ENCODE assay signal across 8 cellular contexts in the genomic region with DNA sequence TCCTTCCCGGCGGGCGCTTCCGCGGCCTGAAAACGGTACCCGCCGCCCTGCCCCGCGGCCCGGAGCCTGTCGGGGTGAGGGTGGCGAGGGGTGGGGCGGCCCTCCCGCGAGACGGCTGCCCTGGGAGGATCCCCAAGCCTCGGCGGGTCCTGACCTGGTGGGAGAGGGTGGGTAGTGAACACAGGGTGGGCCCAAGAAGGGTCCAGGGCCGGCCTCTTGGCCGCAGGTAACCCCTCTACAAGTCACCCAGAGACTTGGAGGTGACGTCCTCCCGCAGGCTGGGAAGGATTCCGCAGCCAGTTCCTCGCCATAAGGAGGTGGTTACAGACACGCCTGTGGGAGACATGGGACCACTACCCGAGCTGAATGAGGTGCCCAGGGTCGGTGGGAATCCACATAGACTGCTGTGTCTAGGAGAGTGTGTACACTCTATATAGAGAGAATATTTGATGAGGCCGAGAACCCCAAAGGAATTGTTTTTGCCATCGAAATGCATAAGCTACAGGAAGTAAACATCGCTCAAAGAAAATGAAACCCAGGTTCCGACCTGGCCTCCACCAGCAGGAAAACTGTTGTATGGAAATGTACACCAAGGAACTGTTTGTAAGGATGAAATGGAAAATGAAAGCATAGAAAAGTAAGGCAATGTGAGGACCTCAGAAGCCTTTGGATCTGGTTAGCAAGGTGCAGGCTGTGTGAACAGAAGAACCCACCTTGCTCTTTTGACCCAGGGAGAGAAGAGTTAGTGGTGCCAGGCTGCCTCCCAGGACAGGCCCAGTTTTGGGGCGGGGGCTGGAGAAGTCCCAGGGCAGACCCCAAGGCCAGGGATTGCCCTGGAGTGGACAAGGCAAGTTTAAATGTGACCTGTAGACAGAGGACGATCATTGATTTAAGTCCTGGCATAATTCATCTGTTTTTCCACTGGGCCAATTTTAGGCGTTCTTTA. TPM values are rescaled to one million over a fixed set of nuclear protein-coding genes. Genes with fewer than 3 reads are reported as not detected.
DNase-seq lines count a peak whose midpoint lies in the region; ATAC-seq and TF ChIP-seq lines count a peak whose summit lies in the region.

No MANE protein-coding gene starts in this region.

- H3K27me3 ChIP-seq in OCI-LY1 (ENCODE audit: insufficient read depth, low read length) (no peaks in the 10 kb centered on the region), ascending aorta (no peaks in the 10 kb centered on the region)

- H3K4me3 ChIP-seq in OCI-LY1 (ENCODE audit: low read depth, low read length, poor library complexity, severe bottlenecking), result peak overlapping the region; percentile 66
- H3K4me3 ChIP-seq in ascending aorta, result peak overlapping the region; percentile 97 to 99
- H3K4me3 ChIP-seq in retinal pigment epithelial cell (ENCODE audit: low read length), result peak overlapping the region; percentile 66

- H3K27ac ChIP-seq in OCI-LY1 (ENCODE audit: low read depth, low read length, poor library complexity, severe bottlenecking) (no peak overlapping the region), ascending aorta (peak overlapping the region; percentile 96 to 99)

- H2AFZ ChIP-seq in OCI-LY1 (ENCODE audit: low read length), result no peak overlapping the region

- H3K4me1 ChIP-seq in OCI-LY1 (ENCODE audit: insufficient read depth, low read length, severe bottlenecking), result peaks cover 10% of the 10 kb centered on the region
- H3K4me1 ChIP-seq in ascending aorta, result peaks cover 2 to 11% of the 10 kb centered on the region in 2 donors

- no peaks in the 10 kb centered on the region for H3K9me3 ChIP-seq in OCI-LY1 (ENCODE audit: low read length)
- H3K9me3 ChIP-seq in ascending aorta, result no peaks in the 10 kb centered on the region

- ATAC-seq in HG02678 (IDR thresholded peaks at IDR 0.05; ENCODE audit: unreplicated experiment), result peak; percentile 33

- DNase-seq in activated CD4-positive, alpha-beta T cell treated with anti-CD3 and anti-CD28 coated beads for 48 hours, result peak; percentile 34
- no peak for DNase-seq in activated CD4-positive, alpha-beta T cell treated with anti-CD3 and anti-CD28 coated beads, Interleukin-2, amount 50 U/mL, for 4 hours
- DNase-seq in ascending aorta (ENCODE audit: low spot score in 2 of 2) (peak in 1 of 2 donors; percentile 69), hypothalamus (lab: John Stamatoyannopoulos, UW) (peak in 28 of 51 donors; percentile 9 to 59 (median 35)), retinal pigment epithelial cell (ENCODE audit: low read depth) (no peak), NCI-H2107 (lab: John Stamatoyannopoulos, UW) (no peak)

- intact Hi-C loops in ascending aorta (cut with DNase I), result loop anchor here (2.0 to 10.0 kb wide), 4 partner anchors 98 to 1036 kb away; partner anchors contain the start of genes CDC123, DHTKD1 and NUDT5

- no peaks in the 10 kb centered on the region for H3K36me3 ChIP-seq in OCI-LY1 (ENCODE audit: insufficient read depth, low read length)
- peaks cover 0 to 7% of the 10 kb centered on the region in 2 donors for H3K36me3 ChIP-seq in ascending aorta

- H3K79me2 ChIP-seq in OCI-LY1 (ENCODE audit: insufficient read depth, low read length), result no peaks in the 10 kb centered on the region

- H3K4me2 ChIP-seq in OCI-LY1 (ENCODE audit: low read length), result peak overlapping the region; percentile 68

- no peaks in the 10 kb centered on the region for H3F3A ChIP-seq in OCI-LY1 (ENCODE audit: insufficient read depth, low read length)

- TF ChIP-seq CTCF in OCI-LY1 (IDR thresholded peaks at IDR 0.05; ENCODE audit: low read length), result no peak
- no peak for TF ChIP-seq CTCF in ascending aorta (IDR thresholded peaks at IDR 0.05)
- TF ChIP-seq CTCF in retinal pigment epithelial cell (conservative IDR thresholded peaks at IDR 0.05; ENCODE audit: low read depth, low read length), result no peak

- no peaks in the 10 kb centered on the region for H4K20me1 ChIP-seq in OCI-LY1 (ENCODE audit: insufficient read depth, low read length)

- H3K9ac ChIP-seq in OCI-LY1 (ENCODE audit: low read length), result peak overlapping the region; percentile 55

- no peaks in the 10 kb centered on the region for H3K9me2 ChIP-seq in OCI-LY1 (ENCODE audit: low read depth, low read length)

RNA-seq across cellular contexts. Expression of gene OPTN, which starts 0.7 kb away (rescaled TPM):
- total RNA-seq in ascending aorta, result 48.5 TPM

Comparison
In these comparisons a context has a peak if more than half of its experiments do, and no peak if none do; other contexts are left out.
1. DNase-seq: peak in activated CD4-positive, alpha-beta T cell treated with anti-CD3 and anti-CD28 coated beads for 48 hours (single experiment) and hypothalamus (28 of 51); none in activated CD4-positive, alpha-beta T cell treated with anti-CD3 and anti-CD28 coated beads, Interleukin-2, amount 50 U/mL, for 4 hours (0 of 2), retinal pigment epithelial cell (single experiment) and NCI-H2107 (single experiment).
2. Peak in every context shown above with its lines, with median percentiles within 50 percentile points of each other: H3K4me3 ChIP-seq.